1 cellular context compared by ENCODE assay signal in genomic region chr16:23557779-23558330, GRCh38.
TF ChIP-seq lines count a peak whose summit lies in the region.

No MANE protein-coding gene starts in this region.

TF ChIP-seq in K562, 482 proteins besides CTCF, POLR2A, EP300 and RAD21 (continued from another document):
- TF ChIP-seq, protein P1, sequence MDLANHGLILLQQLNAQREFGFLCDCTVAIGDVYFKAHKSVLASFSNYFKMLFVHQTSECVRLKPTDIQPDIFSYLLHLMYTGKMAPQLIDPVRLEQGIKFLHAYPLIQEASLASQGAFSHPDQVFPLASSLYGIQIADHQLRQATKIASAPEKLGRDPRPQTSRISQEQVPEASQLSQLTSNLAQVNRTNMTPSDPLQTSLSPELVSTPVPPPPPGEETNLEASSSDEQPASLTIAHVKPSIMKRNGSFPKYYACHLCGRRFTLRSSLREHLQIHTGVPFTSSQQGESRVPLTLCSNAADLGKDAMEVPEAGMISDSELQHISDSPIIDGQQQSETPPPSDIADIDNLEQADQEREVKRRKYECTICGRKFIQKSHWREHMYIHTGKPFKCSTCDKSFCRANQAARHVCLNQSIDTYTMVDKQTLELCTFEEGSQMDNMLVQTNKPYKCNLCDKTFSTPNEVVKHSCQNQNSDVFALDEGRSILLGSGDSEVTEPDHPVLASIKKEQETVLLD (IDR thresholded peaks at IDR 0.05): no peak
- TF ChIP-seq XRCC5 (IDR thresholded peaks at IDR 0.05; ENCODE audit: low read depth, low read length): no peak
- TF ChIP-seq IFI16 (CRISPR knock-in tag; IDR thresholded peaks at IDR 0.05): no peak
- no peak for TF ChIP-seq NFATC3 (IDR thresholded peaks at IDR 0.05)
- TF ChIP-seq ZNF511 (CRISPR knock-in tag; IDR thresholded peaks at IDR 0.05): peak; percentile 49; the same call in 1 of the 2 replicates
- 0 out of 4 replicates have a peak, but pooled peaks of 1 of the 2 experiments have one; percentile 6 for TF ChIP-seq UBTF (IDR thresholded peaks at IDR 0.05; ENCODE audit: borderline replicate concordance in 1 of 2, low read depth in 2 of 2, low read length in 2 of 2)
- no peak for TF ChIP-seq CREB1 (IDR thresholded peaks at IDR 0.05)
- no peak for TF ChIP-seq CREB1 (CRISPR knock-in tag; IDR thresholded peaks at IDR 0.05)
- TF ChIP-seq ZNF263 (CRISPR knock-in tag; IDR thresholded peaks at IDR 0.05; ENCODE audit: borderline replicate concordance): no peak
- TF ChIP-seq ZNF79 (CRISPR knock-in tag; IDR thresholded peaks at IDR 0.05; ENCODE audit: low read depth): no peak
- TF ChIP-seq ASH1L (IDR thresholded peaks at IDR 0.05; ENCODE audit: borderline replicate concordance, low read depth, partially characterized antibody): no peak
- TF ChIP-seq HNRNPK (IDR thresholded peaks at IDR 0.05; ENCODE audit: low read depth, low read length, poor library complexity, severe bottlenecking): peak; percentile 17
- peak; percentile 54; the same call in 1 of the 2 replicates for TF ChIP-seq NR4A1 (CRISPR knock-in tag; IDR thresholded peaks at IDR 0.05)
- TF ChIP-seq NR4A1 (tag; IDR thresholded peaks at IDR 0.05): no peak
- no peak for TF ChIP-seq ZEB2 (IDR thresholded peaks at IDR 0.05)
- TF ChIP-seq MEF2A (IDR thresholded peaks at IDR 0.05; ENCODE audit: control insufficient read depth, low read depth, low read length): no peak
- TF ChIP-seq, protein P2, sequence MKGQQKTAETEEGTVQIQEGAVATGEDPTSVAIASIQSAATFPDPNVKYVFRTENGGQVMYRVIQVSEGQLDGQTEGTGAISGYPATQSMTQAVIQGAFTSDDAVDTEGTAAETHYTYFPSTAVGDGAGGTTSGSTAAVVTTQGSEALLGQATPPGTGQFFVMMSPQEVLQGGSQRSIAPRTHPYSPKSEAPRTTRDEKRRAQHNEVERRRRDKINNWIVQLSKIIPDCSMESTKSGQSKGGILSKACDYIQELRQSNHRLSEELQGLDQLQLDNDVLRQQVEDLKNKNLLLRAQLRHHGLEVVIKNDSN (CRISPR knock-in tag; IDR thresholded peaks at IDR 0.05): no peak
- no peak for TF ChIP-seq HSF4 (CRISPR knock-in tag; IDR thresholded peaks at IDR 0.05; ENCODE audit: borderline replicate concordance)
